11 cellular contexts compared by ENCODE assay signal in genomic region chr15:57662091-57662744, GRCh38.
"Had no signal": no experiment of that assay in that cellular context is flagged by ENCODE, and none has a peak within 500 bp of the region (broad histone marks: within the 10 kb centered on the region; RNA-seq: fewer than 3 reads in every experiment).

No MANE protein-coding gene starts in this region.

- H3K27ac ChIP-seq: gastrocnemius medialis, tibial artery, uterus had no signal

- H3K9me3 ChIP-seq: gastrocnemius medialis, heart left ventricle, tibial artery, uterus had no signal

- H3K27ac Mint-ChIP-seq: activated T-helper 17 cell treated with anti-CD3 and anti-CD28 coated beads, Interleukin-2, amount 50 U/mL, for 72 hours; stimulated activated effector memory CD8-positive, alpha-beta T cell treated with anti-CD3 and anti-CD28 coated beads, Interleukin-12 subunit alpha, Interleukin-12 subunit beta, amount 100 ng/mL, for 72 hours; T-cell had no signal

- ATAC-seq: activated T-helper 17 cell treated with anti-CD3 and anti-CD28 coated beads, Interleukin-2, amount 50 U/mL, for 72 hours; gastrocnemius medialis; heart left ventricle; stimulated activated effector memory CD8-positive, alpha-beta T cell treated with anti-CD3 and anti-CD28 coated beads, Interleukin-12 subunit alpha, Interleukin-12 subunit beta, amount 100 ng/mL, for 72 hours; T-cell had no signal

- H3K36me3 ChIP-seq: gastrocnemius medialis, tibial artery, uterus had no signal

- H3K4me3 Mint-ChIP-seq: activated T-helper 17 cell treated with anti-CD3 and anti-CD28 coated beads, Interleukin-2, amount 50 U/mL, for 72 hours; stimulated activated effector memory CD8-positive, alpha-beta T cell treated with anti-CD3 and anti-CD28 coated beads, Interleukin-12 subunit alpha, Interleukin-12 subunit beta, amount 100 ng/mL, for 72 hours; T-cell had no signal

- H3K4me1 Mint-ChIP-seq: activated T-helper 17 cell treated with anti-CD3 and anti-CD28 coated beads, Interleukin-2, amount 50 U/mL, for 72 hours; stimulated activated effector memory CD8-positive, alpha-beta T cell treated with anti-CD3 and anti-CD28 coated beads, Interleukin-12 subunit alpha, Interleukin-12 subunit beta, amount 100 ng/mL, for 72 hours; T-cell had no signal

- H3K27me3 ChIP-seq: gastrocnemius medialis, heart left ventricle, tibial artery, uterus had no signal

- H3K9me3 Mint-ChIP-seq: activated T-helper 17 cell treated with anti-CD3 and anti-CD28 coated beads, Interleukin-2, amount 50 U/mL, for 72 hours; stimulated activated effector memory CD8-positive, alpha-beta T cell treated with anti-CD3 and anti-CD28 coated beads, Interleukin-12 subunit alpha, Interleukin-12 subunit beta, amount 100 ng/mL, for 72 hours; T-cell had no signal

- DNase-seq: activated CD4-positive, CD25-positive, alpha-beta regulatory T cell treated with anti-CD3 and anti-CD28 coated beads, Interleukin-2, amount 50 U/mL, for 72 hours; activated naive CD4-positive, alpha-beta T cell treated with Interleukin-2 at 50 U/mL for 16 hours; activated T-cell treated with anti-CD3 and anti-CD28 coated beads for 4 hours; gastrocnemius medialis; heart left ventricle; T-cell; T-helper 9 cell; tibial artery had no signal

- H3K4me1 ChIP-seq: gastrocnemius medialis, uterus had no signal

- H3K4me3 ChIP-seq: gastrocnemius medialis, heart left ventricle, tibial artery, uterus had no signal

- H3K36me3 Mint-ChIP-seq: stimulated activated effector memory CD8-positive, alpha-beta T cell treated with anti-CD3 and anti-CD28 coated beads, Interleukin-12 subunit alpha, Interleukin-12 subunit beta, amount 100 ng/mL, for 72 hours; T-cell had no signal
